ENCODE assay signal across 9 cellular contexts in genomic region chr5:172903790-172904189, GRCh38. TPM values are rescaled to one million over a fixed set of nuclear protein-coding genes. Genes with fewer than 3 reads are reported as not detected.
DNase-seq lines count a peak whose midpoint lies in the region; ATAC-seq and TF ChIP-seq lines count a peak whose summit lies in the region.
"Had no signal": no experiment of that assay in that cellular context is flagged by ENCODE, and none has a peak within 500 bp of the region (broad histone marks: within the 10 kb centered on the region; RNA-seq: fewer than 3 reads in every experiment).

No MANE protein-coding gene starts in this region.

- H3K27ac ChIP-seq in RWPE2 (ENCODE audit: poor library complexity, severe bottlenecking) = peak overlapping the region; percentile 100

- in situ Hi-C loops in G401 (cut with HindIII; ENCODE audit: low sequenced_read_pairs) = no loop called here

- peaks cover 64% of the 10 kb centered on the region for H3K4me1 ChIP-seq in RWPE2 (ENCODE audit: insufficient read depth, poor library complexity, severe bottlenecking)

- H3K27me3 Mint-ChIP-seq in activated T-cell treated with anti-CD3 and anti-CD28 coated beads, Interleukin-2, amount 50 U/mL, for 4 hours (ENCODE audit: low read depth) = no peaks in the 10 kb centered on the region
- H3K27me3 Mint-ChIP-seq: stimulated activated naive CD8-positive, alpha-beta T cell treated with anti-CD3 and anti-CD28 coated beads, Interleukin-15, Interleukin-2, amounts not matched to agents 100 ng/mL and 50 ng/mL, for 24 hours had no signal

- H3K36me3 ChIP-seq in RWPE2 (ENCODE audit: low read depth) = peaks cover 33% of the 10 kb centered on the region

- H3K4me3 ChIP-seq in RWPE2 (ENCODE audit: severe bottlenecking) (no peak overlapping the region), fibroblast of villous mesenchyme (ENCODE audit: low read depth, low read length) (no peak overlapping the region)

- TF ChIP-seq CTCF in RWPE2 (IDR thresholded peaks at IDR 0.05; ENCODE audit: poor library complexity, severe bottlenecking) = no peak
- no peak for TF ChIP-seq CTCF in fibroblast of villous mesenchyme (IDR thresholded peaks at IDR 0.05; ENCODE audit: insufficient read depth, low read depth, low read length)

- no peaks in the 10 kb centered on the region for H3K9me3 Mint-ChIP-seq in activated T-cell treated with anti-CD3 and anti-CD28 coated beads, Interleukin-2, amount 50 U/mL, for 4 hours
- H3K9me3 Mint-ChIP-seq: stimulated activated naive CD8-positive, alpha-beta T cell treated with anti-CD3 and anti-CD28 coated beads, Interleukin-15, Interleukin-2, amounts not matched to agents 100 ng/mL and 50 ng/mL, for 24 hours had no signal

- H3K9me3 ChIP-seq in RWPE2 (ENCODE audit: severe bottlenecking) = no peaks in the 10 kb centered on the region

- H3K36me3 Mint-ChIP-seq in activated T-cell treated with anti-CD3 and anti-CD28 coated beads, Interleukin-2, amount 50 U/mL, for 4 hours (ENCODE audit: insufficient read depth) = peaks cover 14% of the 10 kb centered on the region

- 0 out of 3 replicates have a peak, but pooled peaks have one; percentile 5 for ATAC-seq in RWPE2 (ENCODE audit: low read depth)
- no peak for ATAC-seq in GM21723 (IDR thresholded peaks at IDR 0.05; ENCODE audit: unreplicated experiment)
- ATAC-seq in activated T-cell treated with anti-CD3 and anti-CD28 coated beads, Interleukin-2, amount 50 U/mL, for 4 hours = no peak

- DNase-seq in DMS53 (lab: John Stamatoyannopoulos, UW) (peak; percentile 92), RWPE2 (ENCODE audit: low spot score) (peak; percentile 96), fibroblast of villous mesenchyme (ENCODE audit: low read depth) (peak; percentile 92), renal cortical epithelial cell (ENCODE audit: low read depth) (peak; percentile 95), G401 (ENCODE audit: low spot score) (no peak)
- DNase-seq in activated T-cell treated with anti-CD3 and anti-CD28 coated beads, Interleukin-2, amount 50 U/mL, for 4 hours = no peak
- DNase-seq in activated CD4-positive, alpha-beta T cell treated with anti-CD3 and anti-CD28 coated beads for 4 hours = no peak

- H3K4me3 Mint-ChIP-seq in activated T-cell treated with anti-CD3 and anti-CD28 coated beads, Interleukin-2, amount 50 U/mL, for 4 hours = no peak overlapping the region
- H3K4me3 Mint-ChIP-seq: stimulated activated naive CD8-positive, alpha-beta T cell treated with anti-CD3 and anti-CD28 coated beads, Interleukin-15, Interleukin-2, amounts not matched to agents 100 ng/mL and 50 ng/mL, for 24 hours had no signal

- H3K27me3 ChIP-seq in RWPE2 (ENCODE audit: insufficient read depth, poor library complexity, severe bottlenecking) = no peaks in the 10 kb centered on the region

- H3K4me1 Mint-ChIP-seq in activated T-cell treated with anti-CD3 and anti-CD28 coated beads, Interleukin-2, amount 50 U/mL, for 4 hours (ENCODE audit: low read depth) = no peaks in the 10 kb centered on the region

RNA-seq across cellular contexts. Expression of gene RPL26L1, which starts 55.4 kb away (rescaled TPM):
- total RNA-seq in fibroblast of villous mesenchyme (45.1 and 57.9 TPM in 2 replicates), renal cortical epithelial cell (36.0 and 53.5 TPM in 2 replicates)
- total RNA-seq in activated T-cell treated with anti-CD3 and anti-CD28 coated beads, Interleukin-2, amount 50 U/mL, for 4 hours = 100 to 1,000 TPM in 1 of 3 donors, 10 to 100 TPM in 2; 89.6 to 105 (median 95.3) TPM
- total RNA-seq in G401 (2014; rRNA removed; shearing (Covaris generic)) = 144 and 147 TPM in 2 replicates

Comparison
In these comparisons a context has a peak if more than half of its experiments do, and no peak if none do; other contexts are left out.
1. DNase-seq: peak in DMS53 (single experiment), RWPE2 (single experiment), fibroblast of villous mesenchyme (single experiment) and renal cortical epithelial cell (single experiment); none in activated T-cell treated with anti-CD3 and anti-CD28 coated beads, Interleukin-2, amount 50 U/mL, for 4 hours (single experiment), activated CD4-positive, alpha-beta T cell treated with anti-CD3 and anti-CD28 coated beads for 4 hours (0 of 2) and G401 (single experiment).